In the genomic region with DNA sequence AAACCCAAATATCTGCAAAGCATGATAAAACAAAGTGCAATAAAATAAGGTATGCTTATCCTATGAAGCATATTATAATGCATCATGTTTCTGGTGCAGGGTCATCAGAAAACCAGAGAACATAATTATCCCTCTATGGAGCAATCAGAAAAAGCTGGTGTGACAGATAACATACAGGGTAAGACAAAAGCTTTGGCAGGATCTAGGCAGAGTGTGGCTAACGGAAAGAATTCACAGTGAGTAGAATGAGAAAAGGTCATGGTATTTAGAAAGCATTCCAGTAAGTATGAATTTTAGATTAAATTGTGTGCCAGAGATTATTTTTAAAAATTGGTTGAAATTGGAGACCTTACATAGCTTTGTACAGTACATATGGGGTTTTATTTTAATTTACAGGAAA, we compare ENCODE assay signal across 1 cellular context.
TF ChIP-seq lines count a peak whose summit lies in the region.

No MANE protein-coding gene starts in this region.

TF ChIP-seq in GM23338, 12 proteins besides CTCF, POLR2A, EP300 and RAD21 (continued from another document):
- TF ChIP-seq, protein P1, sequence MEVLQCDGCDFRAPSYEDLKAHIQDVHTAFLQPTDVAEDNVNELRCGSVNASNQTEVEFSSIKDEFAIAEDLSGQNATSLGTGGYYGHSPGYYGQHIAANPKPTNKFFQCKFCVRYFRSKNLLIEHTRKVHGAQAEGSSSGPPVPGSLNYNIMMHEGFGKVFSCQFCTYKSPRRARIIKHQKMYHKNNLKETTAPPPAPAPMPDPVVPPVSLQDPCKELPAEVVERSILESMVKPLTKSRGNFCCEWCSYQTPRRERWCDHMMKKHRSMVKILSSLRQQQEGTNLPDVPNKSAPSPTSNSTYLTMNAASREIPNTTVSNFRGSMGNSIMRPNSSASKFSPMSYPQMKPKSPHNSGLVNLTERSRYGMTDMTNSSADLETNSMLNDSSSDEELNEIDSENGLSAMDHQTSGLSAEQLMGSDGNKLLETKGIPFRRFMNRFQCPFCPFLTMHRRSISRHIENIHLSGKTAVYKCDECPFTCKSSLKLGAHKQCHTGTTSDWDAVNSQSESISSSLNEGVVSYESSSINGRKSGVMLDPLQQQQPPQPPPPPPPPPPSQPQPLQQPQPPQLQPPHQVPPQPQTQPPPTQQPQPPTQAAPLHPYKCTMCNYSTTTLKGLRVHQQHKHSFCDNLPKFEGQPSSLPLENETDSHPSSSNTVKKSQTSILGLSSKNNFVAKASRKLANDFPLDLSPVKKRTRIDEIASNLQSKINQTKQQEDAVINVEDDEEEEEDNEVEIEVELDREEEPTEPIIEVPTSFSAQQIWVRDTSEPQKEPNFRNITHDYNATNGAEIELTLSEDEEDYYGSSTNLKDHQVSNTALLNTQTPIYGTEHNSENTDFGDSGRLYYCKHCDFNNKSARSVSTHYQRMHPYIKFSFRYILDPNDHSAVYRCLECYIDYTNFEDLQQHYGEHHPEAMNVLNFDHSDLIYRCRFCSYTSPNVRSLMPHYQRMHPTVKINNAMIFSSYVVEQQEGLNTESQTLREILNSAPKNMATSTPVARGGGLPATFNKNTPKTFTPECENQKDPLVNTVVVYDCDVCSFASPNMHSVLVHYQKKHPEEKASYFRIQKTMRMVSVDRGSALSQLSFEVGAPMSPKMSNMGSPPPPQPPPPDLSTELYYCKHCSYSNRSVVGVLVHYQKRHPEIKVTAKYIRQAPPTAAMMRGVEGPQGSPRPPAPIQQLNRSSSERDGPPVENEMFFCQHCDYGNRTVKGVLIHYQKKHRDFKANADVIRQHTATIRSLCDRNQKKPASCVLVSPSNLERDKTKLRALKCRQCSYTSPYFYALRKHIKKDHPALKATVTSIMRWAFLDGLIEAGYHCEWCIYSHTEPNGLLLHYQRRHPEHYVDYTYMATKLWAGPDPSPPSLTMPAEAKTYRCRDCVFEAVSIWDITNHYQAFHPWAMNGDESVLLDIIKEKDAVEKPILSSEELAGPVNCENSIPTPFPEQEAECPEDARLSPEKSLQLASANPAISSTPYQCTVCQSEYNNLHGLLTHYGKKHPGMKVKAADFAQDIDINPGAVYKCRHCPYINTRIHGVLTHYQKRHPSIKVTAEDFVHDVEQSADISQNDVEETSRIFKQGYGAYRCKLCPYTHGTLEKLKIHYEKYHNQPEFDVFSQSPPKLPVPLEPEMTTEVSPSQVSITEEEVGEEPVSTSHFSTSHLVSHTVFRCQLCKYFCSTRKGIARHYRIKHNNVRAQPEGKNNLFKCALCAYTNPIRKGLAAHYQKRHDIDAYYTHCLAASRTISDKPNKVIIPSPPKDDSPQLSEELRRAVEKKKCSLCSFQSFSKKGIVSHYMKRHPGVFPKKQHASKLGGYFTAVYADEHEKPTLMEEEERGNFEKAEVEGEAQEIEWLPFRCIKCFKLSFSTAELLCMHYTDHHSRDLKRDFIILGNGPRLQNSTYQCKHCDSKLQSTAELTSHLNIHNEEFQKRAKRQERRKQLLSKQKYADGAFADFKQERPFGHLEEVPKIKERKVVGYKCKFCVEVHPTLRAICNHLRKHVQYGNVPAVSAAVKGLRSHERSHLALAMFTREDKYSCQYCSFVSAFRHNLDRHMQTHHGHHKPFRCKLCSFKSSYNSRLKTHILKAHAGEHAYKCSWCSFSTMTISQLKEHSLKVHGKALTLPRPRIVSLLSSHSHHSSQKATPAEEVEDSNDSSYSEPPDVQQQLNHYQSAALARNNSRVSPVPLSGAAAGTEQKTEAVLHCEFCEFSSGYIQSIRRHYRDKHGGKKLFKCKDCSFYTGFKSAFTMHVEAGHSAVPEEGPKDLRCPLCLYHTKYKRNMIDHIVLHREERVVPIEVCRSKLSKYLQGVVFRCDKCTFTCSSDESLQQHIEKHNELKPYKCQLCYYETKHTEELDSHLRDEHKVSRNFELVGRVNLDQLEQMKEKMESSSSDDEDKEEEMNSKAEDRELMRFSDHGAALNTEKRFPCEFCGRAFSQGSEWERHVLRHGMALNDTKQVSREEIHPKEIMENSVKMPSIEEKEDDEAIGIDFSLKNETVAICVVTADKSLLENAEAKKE (CRISPR knock-in tag; IDR thresholded peaks at IDR 0.05) = no peak
